ENCODE assay signal across 21 cellular contexts in the genomic region with DNA sequence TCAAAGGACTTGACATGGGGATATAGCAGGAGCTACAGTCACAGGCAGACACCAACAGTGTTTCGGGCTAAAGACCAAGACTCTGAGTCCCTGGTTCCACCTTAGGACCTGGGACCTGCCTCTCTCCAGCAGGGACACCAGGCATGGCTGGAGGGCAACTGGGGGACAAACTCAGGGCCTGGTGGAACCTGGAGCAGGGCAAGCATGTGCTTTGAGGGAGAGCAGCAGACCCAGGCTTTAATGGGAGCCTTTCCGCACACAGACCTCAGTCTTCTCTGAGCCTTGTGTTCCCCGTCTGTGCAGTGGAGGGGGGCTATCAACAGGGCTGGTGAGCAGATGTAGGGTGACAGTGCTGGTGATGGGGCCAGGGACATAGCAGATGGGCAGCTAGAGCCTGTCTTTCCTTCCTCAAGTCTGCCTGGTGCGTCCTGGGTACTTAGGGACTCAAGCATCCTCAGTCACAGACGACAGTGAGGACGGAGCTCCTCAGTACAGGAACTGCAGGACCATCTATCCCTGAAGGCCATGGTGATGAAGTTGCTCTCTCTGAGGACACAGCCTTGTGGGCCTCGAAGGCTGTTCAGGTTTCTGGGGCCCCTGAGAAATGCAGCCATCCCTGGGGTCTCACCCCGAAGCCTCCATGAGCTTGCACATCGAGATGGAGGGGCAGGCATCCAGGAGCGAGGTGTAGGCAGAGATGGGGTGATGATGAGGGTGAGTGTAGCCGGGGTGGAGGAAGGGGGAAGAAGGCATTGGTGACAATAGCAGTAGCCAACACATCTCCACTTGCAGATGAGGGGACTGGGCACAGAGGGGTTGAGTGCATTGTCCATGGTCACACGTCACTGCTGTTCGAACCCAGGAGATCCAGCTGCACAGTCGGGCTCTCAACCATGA.
"Had no signal": no experiment of that assay in that cellular context is flagged by ENCODE, and none has a peak within 500 bp of the region (broad histone marks: within the 10 kb centered on the region; RNA-seq: fewer than 3 reads in every experiment).

No MANE protein-coding gene starts in this region.

- DNase-seq: activated CD4-positive, alpha-beta T cell treated with anti-CD3 and anti-CD28 coated beads for 48 hours; activated CD4-positive, CD25-positive, alpha-beta regulatory T cell; activated T-cell treated with anti-CD3 and anti-CD28 coated beads for 4 hours; dermis blood vessel endothelial cell; effector memory CD8-positive, alpha-beta T cell; hypothalamus; kidney; left lung; mammary epithelial cell; pancreas; SIG-M5; stimulated activated CD4-positive, alpha-beta T cell treated with anti-CD3 and anti-CD28 coated beads, Interleukin-12 subunit alpha, Interleukin-12 subunit beta, amount 100 ng/mL, for 4 hours; stimulated activated CD4-positive, alpha-beta T cell treated with anti-CD3 and anti-CD28 coated beads, Interleukin-1b, Interleukin-23, amount 100 ng/mL, for 48 hours; stimulated activated CD8-positive, alpha-beta memory T cell treated with anti-CD3 and anti-CD28 coated beads, Interleukin-4, amount 100 ng/mL, for 48 hours; stimulated activated naive CD4-positive, alpha-beta T cell; substantia nigra; T-cell; T-helper 9 cell; transverse colon had no signal

- H3K4me3 ChIP-seq: left lung, pancreas, transverse colon had no signal

- H3K9me3 ChIP-seq: left lung, pancreas, transverse colon had no signal

- H3K4me3 Mint-ChIP-seq: activated naive CD8-positive, alpha-beta T cell; activated T-helper 1 cell treated with anti-CD3 and anti-CD28 coated beads, Interleukin-12 subunit alpha, Interleukin-12 subunit beta, Interleukin-2, Interleukin-4 antibody, amounts not matched to agents 30 ng/mL and 10 ng/mL and 1 ng/mL, durations not matched to agents 14 hours and 24 hours and 36 hours; effector memory CD8-positive, alpha-beta T cell; T-cell had no signal

- H3K27ac ChIP-seq: left lung, pancreas, transverse colon had no signal

- H3K27ac Mint-ChIP-seq: activated naive CD8-positive, alpha-beta T cell; activated T-helper 1 cell treated with anti-CD3 and anti-CD28 coated beads, Interleukin-12 subunit alpha, Interleukin-12 subunit beta, Interleukin-2, Interleukin-4 antibody, amounts not matched to agents 30 ng/mL and 10 ng/mL and 1 ng/mL, durations not matched to agents 14 hours and 24 hours and 36 hours; effector memory CD8-positive, alpha-beta T cell; T-cell had no signal

- H3K4me1 Mint-ChIP-seq: T-cell had no signal

- H3K9me3 Mint-ChIP-seq: activated T-helper 1 cell treated with anti-CD3 and anti-CD28 coated beads, Interleukin-12 subunit alpha, Interleukin-12 subunit beta, Interleukin-2, Interleukin-4 antibody, amounts not matched to agents 30 ng/mL and 10 ng/mL and 1 ng/mL, durations not matched to agents 14 hours and 24 hours and 36 hours; effector memory CD8-positive, alpha-beta T cell; T-cell had no signal

- H3K36me3 Mint-ChIP-seq: activated naive CD8-positive, alpha-beta T cell; T-cell had no signal

- H3K4me1 ChIP-seq: left lung, pancreas, transverse colon had no signal

- H3K36me3 ChIP-seq: left lung, pancreas, transverse colon had no signal
